In genomic region chr18:58993260-58993659, GRCh38 we compare ENCODE assay signal across 11 cellular contexts.
DNase-seq lines count a peak whose midpoint lies in the region; ATAC-seq, FAIRE-seq and TF ChIP-seq lines count a peak whose summit lies in the region.
"Had no signal": no experiment of that assay in that cellular context is flagged by ENCODE, and none has a peak within 500 bp of the region (broad histone marks: within the 10 kb centered on the region; RNA-seq: fewer than 3 reads in every experiment).

No MANE protein-coding gene starts in this region.

- DNase-seq in EH (ENCODE audit: low read depth) (peak; percentile 96), RWPE2 (ENCODE audit: low spot score) (no peak), fibroblast of mammary gland (ENCODE audit: low read depth) (peak; percentile 92), skeletal muscle cell (ENCODE audit: low read depth) (peak; percentile 75), GM19239 (ENCODE audit: insufficient read length, low spot score) (no peak), hepatic stellate cell (ENCODE audit: low spot score) (no peak)
- DNase-seq in activated CD8-positive, alpha-beta memory T cell treated with anti-CD3 and anti-CD28 coated beads, Interleukin-2, amount 50 U/mL, for 48 hours: no peak
- DNase-seq: activated naive CD8-positive, alpha-beta T cell treated with anti-CD3 and anti-CD28 coated beads for 36 hours; NCI-H510A; stimulated activated naive CD8-positive, alpha-beta T cell treated with anti-CD3 and anti-CD28 coated beads, Interleukin-15, Interleukin-2, amounts not matched to agents 100 U/mL and 50 U/mL, for 24 hours had no signal

- H3K27ac ChIP-seq in RWPE2 (ENCODE audit: poor library complexity, severe bottlenecking): peak overlapping the region; percentile 88

- H3K4me1 ChIP-seq in RWPE2 (ENCODE audit: insufficient read depth, poor library complexity, severe bottlenecking): peaks cover 42% of the 10 kb centered on the region

- FAIRE-seq in GM19239 (lab: Jason Lieb, UNC): no peak

- H3K36me3 ChIP-seq in RWPE2 (ENCODE audit: low read depth): no peaks in the 10 kb centered on the region

- ATAC-seq in RWPE2 (ENCODE audit: low read depth) (peak; percentile 38; the same call in 1 of the 3 replicates), GM21717 (IDR thresholded peaks at IDR 0.05; ENCODE audit: unreplicated experiment) (no peak)
- ATAC-seq: stimulated activated naive CD8-positive, alpha-beta T cell treated with anti-CD3 and anti-CD28 coated beads, Interleukin-15, Interleukin-2, amounts not matched to agents 100 U/mL and 50 U/mL, for 24 hours had no signal

- TF ChIP-seq CTCF in RWPE2 (IDR thresholded peaks at IDR 0.05; ENCODE audit: poor library complexity, severe bottlenecking): no peak
- no peak for TF ChIP-seq CTCF in fibroblast of mammary gland (conservative IDR thresholded peaks at IDR 0.05; ENCODE audit: control insufficient read depth, insufficient read depth, low read depth, low read length)

- H3K9me3 ChIP-seq in RWPE2 (ENCODE audit: severe bottlenecking): no peaks in the 10 kb centered on the region

- no peak overlapping the region for H3K4me3 ChIP-seq in RWPE2 (ENCODE audit: severe bottlenecking)
- no peak overlapping the region for H3K4me3 ChIP-seq in fibroblast of mammary gland (ENCODE audit: control insufficient read depth, low read depth, low read length)
- H3K4me3 ChIP-seq in skeletal muscle cell (ENCODE audit: low read depth, low read length): no peak overlapping the region

- no peaks in the 10 kb centered on the region for H3K27me3 ChIP-seq in RWPE2 (ENCODE audit: insufficient read depth, poor library complexity, severe bottlenecking)

Comparison
In these comparisons a context has a peak if more than half of its experiments do, and no peak if none do; other contexts are left out.
1. DNase-seq: peak in EH (single experiment), fibroblast of mammary gland (single experiment) and skeletal muscle cell (single experiment); none in RWPE2 (single experiment), GM19239 (single experiment), hepatic stellate cell (single experiment) and activated CD8-positive, alpha-beta memory T cell treated with anti-CD3 and anti-CD28 coated beads, Interleukin-2, amount 50 U/mL, for 48 hours (single experiment).